25 cellular contexts compared by ENCODE assay signal in the genomic region with DNA sequence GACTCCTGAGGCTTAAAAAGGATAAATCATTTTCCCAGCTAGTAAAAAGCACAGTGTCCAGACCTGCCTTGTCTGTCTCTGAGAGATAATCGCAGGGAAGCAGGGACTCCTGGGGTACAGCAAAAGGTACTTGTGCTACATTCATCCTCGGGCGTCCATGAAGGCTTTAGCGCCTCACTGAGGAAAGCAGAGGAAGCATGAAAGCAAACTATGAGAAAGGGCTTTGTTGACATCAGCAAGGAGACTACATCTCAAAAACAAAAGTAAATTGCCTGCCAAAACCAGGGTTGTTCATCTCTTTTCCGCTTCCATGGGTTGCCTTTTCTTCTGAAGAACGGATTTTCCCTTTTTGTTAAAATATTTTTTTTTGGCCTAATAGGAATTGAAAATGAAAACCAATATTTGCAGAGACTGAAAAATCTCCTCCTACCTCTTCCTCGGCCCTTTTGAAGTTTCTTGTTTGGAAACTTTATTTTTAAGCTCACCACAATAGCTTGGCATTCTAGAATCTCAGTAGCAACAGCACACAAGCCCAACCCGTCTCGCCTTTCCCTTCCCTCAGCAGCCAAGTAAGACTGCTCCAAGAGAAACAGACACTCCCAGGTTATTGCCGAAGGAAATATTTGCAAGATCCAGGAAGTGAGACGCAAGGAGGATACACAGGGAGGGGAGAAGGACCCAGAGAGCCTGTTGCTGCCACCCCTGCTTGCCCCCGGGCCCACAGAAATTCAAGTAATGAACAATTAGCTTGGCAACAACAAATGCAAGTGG.
A peak's percentile ranks its signal among the peaks of the same experiment; 100 is the strongest.
DNase-seq lines count a peak whose midpoint lies in the region; ATAC-seq and TF ChIP-seq lines count a peak whose summit lies in the region.
"Had no signal": no experiment of that assay in that cellular context is flagged by ENCODE, and none has a peak within 500 bp of the region (broad histone marks: within the 10 kb centered on the region; RNA-seq: fewer than 3 reads in every experiment).

No MANE protein-coding gene starts in this region.

- peaks cover 1% of the 10 kb centered on the region for H3K27me3 Mint-ChIP-seq in GM23338 (ENCODE audit: insufficient read depth, low read depth, poor library complexity)
- no peaks in the 10 kb centered on the region for H3K27me3 Mint-ChIP-seq in WTC11 (ENCODE audit: low read depth)
- H3K27me3 Mint-ChIP-seq in neural progenitor cell (ENCODE audit: insufficient read depth, low read depth): no peaks in the 10 kb centered on the region
- H3K27me3 Mint-ChIP-seq in activated T-cell treated with anti-CD3 and anti-CD28 coated beads, Interleukin-2, amount 50 U/mL, for 72 hours (ENCODE audit: low read depth): peaks cover 43% of the 10 kb centered on the region
- peaks cover 2% of the 10 kb centered on the region for H3K27me3 Mint-ChIP-seq in activated naive CD8-positive, alpha-beta T cell treated with anti-CD3 and anti-CD28 coated beads, Interleukin-2, amount 50 U/mL, for 24 hours
- H3K27me3 Mint-ChIP-seq: CD4-positive, CD25-positive, alpha-beta regulatory T cell had no signal

- H3K36me3 Mint-ChIP-seq in GM23338 (ENCODE audit: low read depth): no peaks in the 10 kb centered on the region
- no peaks in the 10 kb centered on the region for H3K36me3 Mint-ChIP-seq in WTC11
- no peaks in the 10 kb centered on the region for H3K36me3 Mint-ChIP-seq in neural progenitor cell
- no peaks in the 10 kb centered on the region for H3K36me3 Mint-ChIP-seq in activated T-cell treated with anti-CD3 and anti-CD28 coated beads, Interleukin-2, amount 50 U/mL, for 72 hours (ENCODE audit: insufficient read depth in 2 of 2)
- H3K36me3 Mint-ChIP-seq in activated naive CD8-positive, alpha-beta T cell treated with anti-CD3 and anti-CD28 coated beads, Interleukin-2, amount 50 U/mL, for 24 hours (ENCODE audit: low read depth): no peaks in the 10 kb centered on the region
- H3K36me3 Mint-ChIP-seq: CD4-positive, CD25-positive, alpha-beta regulatory T cell had no signal

- peak; percentile 54; the same call in 2 of the 3 replicates for ATAC-seq in GM23338
- ATAC-seq in WTC11: peak; percentile 51; the same call in 1 of the 2 replicates
- ATAC-seq in activated T-cell treated with anti-CD3 and anti-CD28 coated beads, Interleukin-2, amount 50 U/mL, for 72 hours (replicated peaks in 1 of 2): no peak
- ATAC-seq in activated naive CD8-positive, alpha-beta T cell treated with anti-CD3 and anti-CD28 coated beads, Interleukin-2, amount 50 U/mL, for 24 hours: no peak
- ATAC-seq: lower lobe of right lung had no signal

- H3K27me3 ChIP-seq in GM23338 (ENCODE audit: insufficient read depth) (no peaks in the 10 kb centered on the region), neural progenitor cell (no peaks in the 10 kb centered on the region)
- H3K27me3 ChIP-seq: SJSA1, tibial artery had no signal

- H3K27ac ChIP-seq in GM23338 (ENCODE audit: low read depth) (peak overlapping the region; percentile 55; the same call in 1 of the 2 replicates), neural progenitor cell (no peak overlapping the region)
- H3K27ac ChIP-seq: lower lobe of right lung, parathyroid adenoma, SJSA1, tibial artery had no signal

- H3K36me3 ChIP-seq in GM23338 (ENCODE audit: insufficient read depth) (no peaks in the 10 kb centered on the region), neural progenitor cell (no peaks in the 10 kb centered on the region)
- H3K36me3 ChIP-seq: lower lobe of right lung, SJSA1, tibial artery had no signal

- no peaks in the 10 kb centered on the region for H3K9me3 ChIP-seq in neural progenitor cell (ENCODE audit: low read depth)
- H3K9me3 ChIP-seq: lower lobe of right lung, SJSA1, tibial artery had no signal

- H2AFZ ChIP-seq in GM23338 (no peak overlapping the region), neural progenitor cell (replicated peaks) (no peak overlapping the region)
- H2AFZ ChIP-seq: parathyroid adenoma had no signal

- H4K20me1 ChIP-seq in GM23338 (replicated peaks; ENCODE audit: insufficient read depth) (no peaks in the 10 kb centered on the region), neural progenitor cell (ENCODE audit: low read depth) (no peaks in the 10 kb centered on the region)

- peaks cover 47% of the 10 kb centered on the region for H3K4me1 Mint-ChIP-seq in GM23338
- H3K4me1 Mint-ChIP-seq in WTC11: peaks cover 54% of the 10 kb centered on the region
- no peaks in the 10 kb centered on the region for H3K4me1 Mint-ChIP-seq in neural progenitor cell
- H3K4me1 Mint-ChIP-seq in activated T-cell treated with anti-CD3 and anti-CD28 coated beads, Interleukin-2, amount 50 U/mL, for 72 hours (ENCODE audit: low read depth): peaks cover 6% of the 10 kb centered on the region
- no peaks in the 10 kb centered on the region for H3K4me1 Mint-ChIP-seq in activated naive CD8-positive, alpha-beta T cell treated with anti-CD3 and anti-CD28 coated beads, Interleukin-2, amount 50 U/mL, for 24 hours
- H3K4me1 Mint-ChIP-seq: CD4-positive, CD25-positive, alpha-beta regulatory T cell had no signal

- DNase-seq in GM23338 (ENCODE audit: low spot score) (peak; percentile 32), WTC11 (ENCODE audit: low spot score) (no peak), fibroblast of pulmonary artery (ENCODE audit: low read depth) (peak; percentile 50), neural progenitor cell (ENCODE audit: low spot score) (peak; percentile 15), NCI-H345 treated with DMSO at 0.1 percent for 48 hours (lab: John Stamatoyannopoulos, UW; ENCODE audit: unreplicated experiment) (no peak)
- no peak for DNase-seq in activated T-cell treated with anti-CD3 and anti-CD28 coated beads, Interleukin-2, amount 50 U/mL, for 72 hours
- no peak for DNase-seq in activated naive CD8-positive, alpha-beta T cell treated with anti-CD3 and anti-CD28 coated beads, Interleukin-2, amount 50 U/mL, for 24 hours
- no peak for DNase-seq in activated naive CD4-positive, alpha-beta T cell treated with Interleukin-2 at 50 U/mL for 16 hours
- DNase-seq: activated CD4-positive, alpha-beta memory T cell treated with anti-CD3 and anti-CD28 coated beads, Interleukin-2, amount 10 ng/mL, durations not matched to agents 7 days and 5 days; activated gamma-delta T cell treated with Interleukin-2 at 50 U/mL for 16 hours; activated T-cell treated with anti-CD3 and anti-CD28 coated beads for 4 hours; amniotic stem cell; CD4-positive, CD25-positive, alpha-beta regulatory T cell; central memory CD4-positive, alpha-beta T cell; DMS153; GOT3; lower lobe of right lung; NCI-H1694; NCI-H2171 treated with DMSO at 0.1 percent for 48 hours; NCI-H748 treated with DMSO at 0.1 percent for 48 hours; stimulated activated naive CD4-positive, alpha-beta T cell; tibial artery had no signal

- H3K4me3 Mint-ChIP-seq in GM23338 (no peak overlapping the region), WTC11 (no peak overlapping the region), neural progenitor cell (no peak overlapping the region)
- no peak overlapping the region for H3K4me3 Mint-ChIP-seq in activated T-cell treated with anti-CD3 and anti-CD28 coated beads, Interleukin-2, amount 50 U/mL, for 72 hours
- H3K4me3 Mint-ChIP-seq in activated naive CD8-positive, alpha-beta T cell treated with anti-CD3 and anti-CD28 coated beads, Interleukin-2, amount 50 U/mL, for 24 hours: no peak overlapping the region
- H3K4me3 Mint-ChIP-seq: activated CD4-positive, alpha-beta memory T cell treated with anti-CD3 and anti-CD28 coated beads, Interleukin-2, amount 10 ng/mL, durations not matched to agents 7 days and 5 days; CD4-positive, CD25-positive, alpha-beta regulatory T cell; T-helper 1 cell treated with Interleukin-12 subunit alpha and Interleukin-12 subunit beta and Interleukin-4 antibody, amounts not matched to agents 30 μg/mL and 1 μg/mL, for 36 hours had no signal

- H3K9me3 Mint-ChIP-seq in GM23338: no peaks in the 10 kb centered on the region
- H3K9me3 Mint-ChIP-seq in WTC11: no peaks in the 10 kb centered on the region
- no peaks in the 10 kb centered on the region for H3K9me3 Mint-ChIP-seq in neural progenitor cell
- no peaks in the 10 kb centered on the region for H3K9me3 Mint-ChIP-seq in activated T-cell treated with anti-CD3 and anti-CD28 coated beads, Interleukin-2, amount 50 U/mL, for 72 hours
- H3K9me3 Mint-ChIP-seq in activated naive CD8-positive, alpha-beta T cell treated with anti-CD3 and anti-CD28 coated beads, Interleukin-2, amount 50 U/mL, for 24 hours: no peaks in the 10 kb centered on the region
- H3K9me3 Mint-ChIP-seq: activated CD4-positive, alpha-beta memory T cell treated with anti-CD3 and anti-CD28 coated beads, Interleukin-2, amount 10 ng/mL, durations not matched to agents 7 days and 5 days; CD4-positive, CD25-positive, alpha-beta regulatory T cell; T-helper 1 cell treated with Interleukin-12 subunit alpha and Interleukin-12 subunit beta and Interleukin-4 antibody, amounts not matched to agents 30 μg/mL and 1 μg/mL, for 36 hours had no signal

- H3K27ac Mint-ChIP-seq in GM23338 (peak overlapping the region; percentile 48; the same call in 1 of the 2 replicates), WTC11 (peak overlapping the region; percentile 57), neural progenitor cell (no peak overlapping the region)
- H3K27ac Mint-ChIP-seq in activated T-cell treated with anti-CD3 and anti-CD28 coated beads, Interleukin-2, amount 50 U/mL, for 72 hours: no peak overlapping the region
- no peak overlapping the region for H3K27ac Mint-ChIP-seq in activated naive CD8-positive, alpha-beta T cell treated with anti-CD3 and anti-CD28 coated beads, Interleukin-2, amount 50 U/mL, for 24 hours
- H3K27ac Mint-ChIP-seq: activated CD4-positive, alpha-beta memory T cell treated with anti-CD3 and anti-CD28 coated beads, Interleukin-2, amount 10 ng/mL, durations not matched to agents 7 days and 5 days; CD4-positive, CD25-positive, alpha-beta regulatory T cell; T-helper 1 cell treated with Interleukin-12 subunit alpha and Interleukin-12 subunit beta and Interleukin-4 antibody, amounts not matched to agents 30 μg/mL and 1 μg/mL, for 36 hours had no signal

- H3K9ac ChIP-seq in neural progenitor cell: no peak overlapping the region
- H3K9ac ChIP-seq: parathyroid adenoma had no signal

- H3K4me3 ChIP-seq in GM23338 (no peak overlapping the region), fibroblast of pulmonary artery (replicated peaks; ENCODE audit: low read depth, low read length) (no peak overlapping the region), neural progenitor cell (no peak overlapping the region)
- H3K4me3 ChIP-seq: lower lobe of right lung, SJSA1, tibial artery had no signal

- H3K9me2 ChIP-seq in GM23338 (ENCODE audit: insufficient read depth): no peaks in the 10 kb centered on the region

- no peak overlapping the region for H3K4me2 ChIP-seq in GM23338
- no peak overlapping the region for H3K4me2 ChIP-seq in neural progenitor cell

- CTCF ChIA-PET in WTC11 (lab: Charles Lee): no interaction called here

- H3K4me1 ChIP-seq in GM23338 (ENCODE audit: insufficient read depth) (peaks cover 39% of the 10 kb centered on the region), neural progenitor cell (no peaks in the 10 kb centered on the region)
- H3K4me1 ChIP-seq: lower lobe of right lung, parathyroid adenoma, SJSA1, tibial artery had no signal

- H3F3A ChIP-seq in GM23338 (replicated peaks; ENCODE audit: low read depth) (no peaks in the 10 kb centered on the region), neural progenitor cell (ENCODE audit: low read depth) (no peaks in the 10 kb centered on the region)

- H3K79me2 ChIP-seq in GM23338 (replicated peaks; ENCODE audit: insufficient read depth): no peaks in the 10 kb centered on the region
- no peaks in the 10 kb centered on the region for H3K79me2 ChIP-seq in neural progenitor cell (ENCODE audit: low read depth)
- H3K79me2 ChIP-seq: parathyroid adenoma had no signal

- TF ChIP-seq CTCF in GM23338 (conservative IDR thresholded peaks at IDR 0.05; ENCODE audit: low read depth in 2 of 2) (peak; percentile 35 to 57), WTC11 (IDR thresholded peaks at IDR 0.05) (no peak), fibroblast of pulmonary artery (IDR thresholded peaks at IDR 0.05; ENCODE audit: low read length, missing control alignments) (no peak), neural progenitor cell (IDR thresholded peaks at IDR 0.05) (no peak)

- POLR2A ChIA-PET in WTC11 (lab: Charles Lee): no interaction called here

Comparison
In these comparisons a context has a peak if more than half of its experiments do, and no peak if none do; other contexts are left out.
1. ATAC-seq: peak in GM23338 (single experiment) and WTC11 (single experiment); none in activated T-cell treated with anti-CD3 and anti-CD28 coated beads, Interleukin-2, amount 50 U/mL, for 72 hours (0 of 2) and activated naive CD8-positive, alpha-beta T cell treated with anti-CD3 and anti-CD28 coated beads, Interleukin-2, amount 50 U/mL, for 24 hours (single experiment).
2. DNase-seq: peak in GM23338 (single experiment), fibroblast of pulmonary artery (single experiment) and neural progenitor cell (single experiment); none in WTC11 (single experiment), activated T-cell treated with anti-CD3 and anti-CD28 coated beads, Interleukin-2, amount 50 U/mL, for 72 hours (0 of 2), activated naive CD8-positive, alpha-beta T cell treated with anti-CD3 and anti-CD28 coated beads, Interleukin-2, amount 50 U/mL, for 24 hours (single experiment), activated naive CD4-positive, alpha-beta T cell treated with Interleukin-2 at 50 U/mL for 16 hours (single experiment) and NCI-H345 treated with DMSO at 0.1 percent for 48 hours (single experiment).
3. H3K27ac Mint-ChIP-seq: peak in GM23338 (single experiment) and WTC11 (single experiment); none in neural progenitor cell (single experiment), activated T-cell treated with anti-CD3 and anti-CD28 coated beads, Interleukin-2, amount 50 U/mL, for 72 hours (single experiment) and activated naive CD8-positive, alpha-beta T cell treated with anti-CD3 and anti-CD28 coated beads, Interleukin-2, amount 50 U/mL, for 24 hours (single experiment).
4. CTCF ChIP-seq: peak in GM23338 (2 of 2); none in WTC11 (single experiment), fibroblast of pulmonary artery (single experiment) and neural progenitor cell (single experiment).